In the genomic region with DNA sequence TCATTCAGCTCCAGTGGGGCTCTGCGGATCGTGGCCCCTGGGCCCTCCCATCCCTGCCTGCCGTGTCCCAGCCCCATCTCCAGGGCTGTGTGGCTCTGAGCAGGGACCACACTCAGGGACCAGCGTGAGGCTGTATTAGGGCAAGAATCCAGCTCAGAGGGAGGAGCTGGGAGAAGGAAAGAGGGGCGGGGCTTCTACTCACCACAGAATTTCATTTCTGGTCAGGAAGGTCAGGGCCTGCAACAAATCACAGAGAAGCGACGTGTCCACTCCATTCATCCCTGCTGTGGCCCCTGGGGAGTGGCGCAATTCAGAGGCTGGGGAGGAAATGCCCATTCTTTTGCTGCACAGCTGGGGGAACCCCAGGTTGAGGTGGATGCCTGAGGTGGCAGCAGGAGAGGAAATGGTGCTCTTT, we compare ENCODE assay signal across 2 cellular contexts.
TF ChIP-seq lines count a peak whose summit lies in the region.

No MANE protein-coding gene starts in this region.

TF ChIP-seq in K562, 482 proteins besides CTCF, POLR2A, EP300 and RAD21:
- peak; percentile 14; the same call in 1 of the 2 replicates for TF ChIP-seq CEBPB (tag; IDR thresholded peaks at IDR 0.05)
- no peak for TF ChIP-seq PBX2 (CRISPR knock-in tag; IDR thresholded peaks at IDR 0.05; ENCODE audit: low read depth)
- peak; percentile 38; the same call in 1 of the 2 replicates for TF ChIP-seq PBX2 (tag; conservative IDR thresholded peaks at IDR 0.05; ENCODE audit: low read depth)
- 0 out of 2 replicates have a peak, but pooled peaks have one; percentile 23 for TF ChIP-seq PKNOX1 (IDR thresholded peaks at IDR 0.05)
- TF ChIP-seq, protein P1, sequence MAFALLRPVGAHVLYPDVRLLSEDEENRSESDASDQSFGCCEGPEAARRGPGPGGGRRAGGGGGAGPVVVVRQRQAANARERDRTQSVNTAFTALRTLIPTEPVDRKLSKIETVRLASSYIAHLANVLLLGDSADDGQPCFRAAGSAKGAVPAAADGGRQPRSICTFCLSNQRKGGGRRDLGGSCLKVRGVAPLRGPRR (CRISPR knock-in tag; IDR thresholded peaks at IDR 0.05) = no peak
- no peak for TF ChIP-seq POLR2G (IDR thresholded peaks at IDR 0.05; ENCODE audit: low read depth, low read length)
- 0 out of 2 replicates have a peak, but pooled peaks have one; percentile 9 for TF ChIP-seq CEBPG (CRISPR knock-in tag; IDR thresholded peaks at IDR 0.05)
- peak; percentile 66 to 82 for TF ChIP-seq CEBPG (tag; conservative IDR thresholded peaks at IDR 0.05 in 1 of 2, IDR thresholded peaks at IDR 0.05 in 1 of 2)
- TF ChIP-seq MEIS2 (IDR thresholded peaks at IDR 0.05; ENCODE audit: partially characterized antibody) = peak; percentile 63
TF ChIP-seq in K562: peak in this region for 5.

TF ChIP-seq in HepG2, 621 proteins besides CTCF, POLR2A, EP300 and RAD21:
- no peak for TF ChIP-seq KDM4B (CRISPR knock-in tag; IDR thresholded peaks at IDR 0.05)
- TF ChIP-seq, protein P2, sequence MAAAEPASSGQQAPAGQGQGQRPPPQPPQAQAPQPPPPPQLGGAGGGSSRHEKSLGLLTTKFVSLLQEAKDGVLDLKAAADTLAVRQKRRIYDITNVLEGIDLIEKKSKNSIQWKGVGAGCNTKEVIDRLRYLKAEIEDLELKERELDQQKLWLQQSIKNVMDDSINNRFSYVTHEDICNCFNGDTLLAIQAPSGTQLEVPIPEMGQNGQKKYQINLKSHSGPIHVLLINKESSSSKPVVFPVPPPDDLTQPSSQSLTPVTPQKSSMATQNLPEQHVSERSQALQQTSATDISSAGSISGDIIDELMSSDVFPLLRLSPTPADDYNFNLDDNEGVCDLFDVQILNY (CRISPR knock-in tag; conservative IDR thresholded peaks at IDR 0.05) = no peak
- TF ChIP-seq ZNF484 (CRISPR knock-in tag; IDR thresholded peaks at IDR 0.05; ENCODE audit: borderline replicate concordance, low read depth) = no peak
- peak; percentile 65; the same call in 1 of the 2 replicates for TF ChIP-seq CEBPB (IDR thresholded peaks at IDR 0.05; ENCODE audit: borderline replicate concordance, low read depth, low read length)
- TF ChIP-seq ZSCAN25 (CRISPR knock-in tag; IDR thresholded peaks at IDR 0.05) = no peak
